ENCODE assay signal across 1 cellular context in the genomic region with DNA sequence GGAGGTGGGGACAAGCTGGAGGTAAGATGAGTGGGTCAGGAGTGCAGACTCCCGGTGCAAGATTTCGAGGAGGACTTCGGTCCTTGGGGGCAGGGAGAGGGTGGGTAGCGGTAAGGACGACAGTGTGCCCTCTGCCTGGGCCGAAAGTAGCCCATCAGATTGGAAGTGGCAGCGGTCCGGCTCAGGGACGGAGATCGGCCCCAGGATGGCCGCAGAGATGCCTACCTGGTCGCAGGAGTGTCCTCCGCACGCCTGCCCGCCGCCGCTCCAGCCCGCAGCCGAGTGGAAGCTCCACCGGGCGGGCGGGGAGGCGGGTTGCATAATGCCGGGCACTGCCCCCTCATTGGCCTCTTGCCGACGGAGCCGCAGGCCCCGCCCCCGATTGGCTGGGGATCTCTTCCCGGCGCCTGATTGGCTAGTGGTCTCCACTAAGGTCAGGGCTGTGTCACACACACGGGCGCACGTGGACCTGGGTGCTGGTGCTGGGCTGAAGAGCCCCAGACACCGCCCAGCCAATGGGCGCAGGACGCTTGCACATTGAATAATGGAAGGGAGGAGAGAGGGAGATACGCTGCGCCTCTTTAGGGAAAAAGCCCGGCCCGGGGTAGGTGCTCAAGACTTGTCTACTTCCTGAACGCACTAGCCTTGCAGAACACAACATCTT.
TF ChIP-seq lines count a peak whose summit lies in the region.

A gene with protein sequence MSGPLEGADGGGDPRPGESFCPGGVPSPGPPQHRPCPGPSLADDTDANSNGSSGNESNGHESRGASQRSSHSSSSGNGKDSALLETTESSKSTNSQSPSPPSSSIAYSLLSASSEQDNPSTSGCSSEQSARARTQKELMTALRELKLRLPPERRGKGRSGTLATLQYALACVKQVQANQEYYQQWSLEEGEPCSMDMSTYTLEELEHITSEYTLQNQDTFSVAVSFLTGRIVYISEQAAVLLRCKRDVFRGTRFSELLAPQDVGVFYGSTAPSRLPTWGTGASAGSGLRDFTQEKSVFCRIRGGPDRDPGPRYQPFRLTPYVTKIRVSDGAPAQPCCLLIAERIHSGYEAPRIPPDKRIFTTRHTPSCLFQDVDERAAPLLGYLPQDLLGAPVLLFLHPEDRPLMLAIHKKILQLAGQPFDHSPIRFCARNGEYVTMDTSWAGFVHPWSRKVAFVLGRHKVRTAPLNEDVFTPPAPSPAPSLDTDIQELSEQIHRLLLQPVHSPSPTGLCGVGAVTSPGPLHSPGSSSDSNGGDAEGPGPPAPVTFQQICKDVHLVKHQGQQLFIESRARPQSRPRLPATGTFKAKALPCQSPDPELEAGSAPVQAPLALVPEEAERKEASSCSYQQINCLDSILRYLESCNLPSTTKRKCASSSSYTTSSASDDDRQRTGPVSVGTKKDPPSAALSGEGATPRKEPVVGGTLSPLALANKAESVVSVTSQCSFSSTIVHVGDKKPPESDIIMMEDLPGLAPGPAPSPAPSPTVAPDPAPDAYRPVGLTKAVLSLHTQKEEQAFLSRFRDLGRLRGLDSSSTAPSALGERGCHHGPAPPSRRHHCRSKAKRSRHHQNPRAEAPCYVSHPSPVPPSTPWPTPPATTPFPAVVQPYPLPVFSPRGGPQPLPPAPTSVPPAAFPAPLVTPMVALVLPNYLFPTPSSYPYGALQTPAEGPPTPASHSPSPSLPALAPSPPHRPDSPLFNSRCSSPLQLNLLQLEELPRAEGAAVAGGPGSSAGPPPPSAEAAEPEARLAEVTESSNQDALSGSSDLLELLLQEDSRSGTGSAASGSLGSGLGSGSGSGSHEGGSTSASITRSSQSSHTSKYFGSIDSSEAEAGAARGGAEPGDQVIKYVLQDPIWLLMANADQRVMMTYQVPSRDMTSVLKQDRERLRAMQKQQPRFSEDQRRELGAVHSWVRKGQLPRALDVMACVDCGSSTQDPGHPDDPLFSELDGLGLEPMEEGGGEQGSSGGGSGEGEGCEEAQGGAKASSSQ (N-terminal part only) (minus strand): TSS at position 293 of the 664 bp plus-strand sequence. CDS start 1,698 bp downstream, outside the sequence.

TF ChIP-seq in HepG2, 621 proteins besides CTCF, POLR2A, EP300 and RAD21 (continued from another document and continues in another):
- TF ChIP-seq, protein P1, sequence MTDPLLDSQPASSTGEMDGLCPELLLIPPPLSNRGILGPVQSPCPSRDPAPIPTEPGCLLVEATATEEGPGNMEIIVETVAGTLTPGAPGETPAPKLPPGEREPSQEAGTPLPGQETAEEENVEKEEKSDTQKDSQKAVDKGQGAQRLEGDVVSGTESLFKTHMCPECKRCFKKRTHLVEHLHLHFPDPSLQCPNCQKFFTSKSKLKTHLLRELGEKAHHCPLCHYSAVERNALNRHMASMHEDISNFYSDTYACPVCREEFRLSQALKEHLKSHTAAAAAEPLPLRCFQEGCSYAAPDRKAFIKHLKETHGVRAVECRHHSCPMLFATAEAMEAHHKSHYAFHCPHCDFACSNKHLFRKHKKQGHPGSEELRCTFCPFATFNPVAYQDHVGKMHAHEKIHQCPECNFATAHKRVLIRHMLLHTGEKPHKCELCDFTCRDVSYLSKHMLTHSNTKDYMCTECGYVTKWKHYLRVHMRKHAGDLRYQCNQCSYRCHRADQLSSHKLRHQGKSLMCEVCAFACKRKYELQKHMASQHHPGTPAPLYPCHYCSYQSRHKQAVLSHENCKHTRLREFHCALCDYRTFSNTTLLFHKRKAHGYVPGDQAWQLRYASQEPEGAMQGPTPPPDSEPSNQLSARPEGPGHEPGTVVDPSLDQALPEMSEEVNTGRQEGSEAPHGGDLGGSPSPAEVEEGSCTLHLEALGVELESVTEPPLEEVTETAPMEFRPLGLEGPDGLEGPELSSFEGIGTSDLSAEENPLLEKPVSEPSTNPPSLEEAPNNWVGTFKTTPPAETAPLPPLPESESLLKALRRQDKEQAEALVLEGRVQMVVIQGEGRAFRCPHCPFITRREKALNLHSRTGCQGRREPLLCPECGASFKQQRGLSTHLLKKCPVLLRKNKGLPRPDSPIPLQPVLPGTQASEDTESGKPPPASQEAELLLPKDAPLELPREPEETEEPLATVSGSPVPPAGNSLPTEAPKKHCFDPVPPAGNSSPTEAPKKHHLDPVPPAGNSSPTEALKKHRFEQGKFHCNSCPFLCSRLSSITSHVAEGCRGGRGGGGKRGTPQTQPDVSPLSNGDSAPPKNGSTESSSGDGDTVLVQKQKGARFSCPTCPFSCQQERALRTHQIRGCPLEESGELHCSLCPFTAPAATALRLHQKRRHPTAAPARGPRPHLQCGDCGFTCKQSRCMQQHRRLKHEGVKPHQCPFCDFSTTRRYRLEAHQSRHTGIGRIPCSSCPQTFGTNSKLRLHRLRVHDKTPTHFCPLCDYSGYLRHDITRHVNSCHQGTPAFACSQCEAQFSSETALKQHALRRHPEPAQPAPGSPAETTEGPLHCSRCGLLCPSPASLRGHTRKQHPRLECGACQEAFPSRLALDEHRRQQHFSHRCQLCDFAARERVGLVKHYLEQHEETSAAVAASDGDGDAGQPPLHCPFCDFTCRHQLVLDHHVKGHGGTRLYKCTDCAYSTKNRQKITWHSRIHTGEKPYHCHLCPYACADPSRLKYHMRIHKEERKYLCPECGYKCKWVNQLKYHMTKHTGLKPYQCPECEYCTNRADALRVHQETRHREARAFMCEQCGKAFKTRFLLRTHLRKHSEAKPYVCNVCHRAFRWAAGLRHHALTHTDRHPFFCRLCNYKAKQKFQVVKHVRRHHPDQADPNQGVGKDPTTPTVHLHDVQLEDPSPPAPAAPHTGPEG (CRISPR knock-in tag; IDR thresholded peaks at IDR 0.05), result no peak
- TF ChIP-seq, protein P2, sequence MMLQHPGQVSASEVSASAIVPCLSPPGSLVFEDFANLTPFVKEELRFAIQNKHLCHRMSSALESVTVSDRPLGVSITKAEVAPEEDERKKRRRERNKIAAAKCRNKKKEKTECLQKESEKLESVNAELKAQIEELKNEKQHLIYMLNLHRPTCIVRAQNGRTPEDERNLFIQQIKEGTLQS (CRISPR knock-in tag; IDR thresholded peaks at IDR 0.05), result no peak
- TF ChIP-seq NFE2L2 (IDR thresholded peaks at IDR 0.05; ENCODE audit: low read length) (no peak), ZNF34 (CRISPR knock-in tag; IDR thresholded peaks at IDR 0.05; ENCODE audit: borderline replicate concordance) (no peak), TAF15 (IDR thresholded peaks at IDR 0.05; ENCODE audit: low read depth, low read length, poor library complexity, severe bottlenecking) (no peak), ZNF567 (CRISPR knock-in tag; IDR thresholded peaks at IDR 0.05; ENCODE audit: borderline replicate concordance) (no peak), BRD4 (CRISPR knock-in tag; IDR thresholded peaks at IDR 0.05) (no peak), ZSCAN22 (CRISPR knock-in tag; IDR thresholded peaks at IDR 0.05) (no peak), MED1 (CRISPR knock-in tag; IDR thresholded peaks at IDR 0.05) (peak; percentile 29; the same call in 1 of the 2 replicates), ELF1 (CRISPR knock-in tag; IDR thresholded peaks at IDR 0.05) (peak; percentile 18; the same call in 1 of the 2 replicates), MYNN (CRISPR knock-in tag; IDR thresholded peaks at IDR 0.05; ENCODE audit: low read depth) (no peak), ZNF468 (CRISPR knock-in tag; IDR thresholded peaks at IDR 0.05) (no peak), STAG1 (CRISPR knock-in tag; IDR thresholded peaks at IDR 0.05) (no peak), NR2F2 (IDR thresholded peaks at IDR 0.05; ENCODE audit: borderline replicate concordance, low read depth) (0 out of 2 replicates have a peak, but pooled peaks have one; percentile 49), ZNF720 (CRISPR knock-in tag; IDR thresholded peaks at IDR 0.05) (no peak), NR3C1 (CRISPR knock-in tag; IDR thresholded peaks at IDR 0.05) (no peak), RELA (CRISPR knock-in tag; IDR thresholded peaks at IDR 0.05) (no peak), ZNF724P (CRISPR knock-in tag; IDR thresholded peaks at IDR 0.05; ENCODE audit: borderline replicate concordance) (no peak), RFX3 (CRISPR knock-in tag; IDR thresholded peaks at IDR 0.05) (no peak), ZBTB3 (CRISPR knock-in tag; IDR thresholded peaks at IDR 0.05; ENCODE audit: borderline replicate concordance, low read depth) (no peak)
- TF ChIP-seq, protein P3, sequence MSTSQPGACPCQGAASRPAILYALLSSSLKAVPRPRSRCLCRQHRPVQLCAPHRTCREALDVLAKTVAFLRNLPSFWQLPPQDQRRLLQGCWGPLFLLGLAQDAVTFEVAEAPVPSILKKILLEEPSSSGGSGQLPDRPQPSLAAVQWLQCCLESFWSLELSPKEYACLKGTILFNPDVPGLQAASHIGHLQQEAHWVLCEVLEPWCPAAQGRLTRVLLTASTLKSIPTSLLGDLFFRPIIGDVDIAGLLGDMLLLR (CRISPR knock-in tag; IDR thresholded peaks at IDR 0.05), result no peak
- TF ChIP-seq, protein P4, sequence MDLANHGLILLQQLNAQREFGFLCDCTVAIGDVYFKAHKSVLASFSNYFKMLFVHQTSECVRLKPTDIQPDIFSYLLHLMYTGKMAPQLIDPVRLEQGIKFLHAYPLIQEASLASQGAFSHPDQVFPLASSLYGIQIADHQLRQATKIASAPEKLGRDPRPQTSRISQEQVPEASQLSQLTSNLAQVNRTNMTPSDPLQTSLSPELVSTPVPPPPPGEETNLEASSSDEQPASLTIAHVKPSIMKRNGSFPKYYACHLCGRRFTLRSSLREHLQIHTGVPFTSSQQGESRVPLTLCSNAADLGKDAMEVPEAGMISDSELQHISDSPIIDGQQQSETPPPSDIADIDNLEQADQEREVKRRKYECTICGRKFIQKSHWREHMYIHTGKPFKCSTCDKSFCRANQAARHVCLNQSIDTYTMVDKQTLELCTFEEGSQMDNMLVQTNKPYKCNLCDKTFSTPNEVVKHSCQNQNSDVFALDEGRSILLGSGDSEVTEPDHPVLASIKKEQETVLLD (CRISPR knock-in tag; IDR thresholded peaks at IDR 0.05; ENCODE audit: low read depth), result no peak
- TF ChIP-seq, protein P5, sequence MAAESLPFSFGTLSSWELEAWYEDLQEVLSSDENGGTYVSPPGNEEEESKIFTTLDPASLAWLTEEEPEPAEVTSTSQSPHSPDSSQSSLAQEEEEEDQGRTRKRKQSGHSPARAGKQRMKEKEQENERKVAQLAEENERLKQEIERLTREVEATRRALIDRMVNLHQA (CRISPR knock-in tag; IDR thresholded peaks at IDR 0.05), result no peak
- TF ChIP-seq, protein P6, sequence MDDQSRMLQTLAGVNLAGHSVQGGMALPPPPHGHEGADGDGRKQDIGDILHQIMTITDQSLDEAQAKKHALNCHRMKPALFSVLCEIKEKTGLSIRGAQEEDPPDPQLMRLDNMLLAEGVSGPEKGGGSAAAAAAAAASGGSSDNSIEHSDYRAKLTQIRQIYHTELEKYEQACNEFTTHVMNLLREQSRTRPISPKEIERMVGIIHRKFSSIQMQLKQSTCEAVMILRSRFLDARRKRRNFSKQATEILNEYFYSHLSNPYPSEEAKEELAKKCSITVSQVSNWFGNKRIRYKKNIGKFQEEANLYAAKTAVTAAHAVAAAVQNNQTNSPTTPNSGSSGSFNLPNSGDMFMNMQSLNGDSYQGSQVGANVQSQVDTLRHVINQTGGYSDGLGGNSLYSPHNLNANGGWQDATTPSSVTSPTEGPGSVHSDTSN (CRISPR knock-in tag; IDR thresholded peaks at IDR 0.05; ENCODE audit: borderline replicate concordance), result no peak
- TF ChIP-seq, protein P7, sequence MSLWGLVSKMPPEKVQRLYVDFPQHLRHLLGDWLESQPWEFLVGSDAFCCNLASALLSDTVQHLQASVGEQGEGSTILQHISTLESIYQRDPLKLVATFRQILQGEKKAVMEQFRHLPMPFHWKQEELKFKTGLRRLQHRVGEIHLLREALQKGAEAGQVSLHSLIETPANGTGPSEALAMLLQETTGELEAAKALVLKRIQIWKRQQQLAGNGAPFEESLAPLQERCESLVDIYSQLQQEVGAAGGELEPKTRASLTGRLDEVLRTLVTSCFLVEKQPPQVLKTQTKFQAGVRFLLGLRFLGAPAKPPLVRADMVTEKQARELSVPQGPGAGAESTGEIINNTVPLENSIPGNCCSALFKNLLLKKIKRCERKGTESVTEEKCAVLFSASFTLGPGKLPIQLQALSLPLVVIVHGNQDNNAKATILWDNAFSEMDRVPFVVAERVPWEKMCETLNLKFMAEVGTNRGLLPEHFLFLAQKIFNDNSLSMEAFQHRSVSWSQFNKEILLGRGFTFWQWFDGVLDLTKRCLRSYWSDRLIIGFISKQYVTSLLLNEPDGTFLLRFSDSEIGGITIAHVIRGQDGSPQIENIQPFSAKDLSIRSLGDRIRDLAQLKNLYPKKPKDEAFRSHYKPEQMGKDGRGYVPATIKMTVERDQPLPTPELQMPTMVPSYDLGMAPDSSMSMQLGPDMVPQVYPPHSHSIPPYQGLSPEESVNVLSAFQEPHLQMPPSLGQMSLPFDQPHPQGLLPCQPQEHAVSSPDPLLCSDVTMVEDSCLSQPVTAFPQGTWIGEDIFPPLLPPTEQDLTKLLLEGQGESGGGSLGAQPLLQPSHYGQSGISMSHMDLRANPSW (CRISPR knock-in tag; IDR thresholded peaks at IDR 0.05; ENCODE audit: borderline replicate concordance), result no peak
- TF ChIP-seq, protein P8, sequence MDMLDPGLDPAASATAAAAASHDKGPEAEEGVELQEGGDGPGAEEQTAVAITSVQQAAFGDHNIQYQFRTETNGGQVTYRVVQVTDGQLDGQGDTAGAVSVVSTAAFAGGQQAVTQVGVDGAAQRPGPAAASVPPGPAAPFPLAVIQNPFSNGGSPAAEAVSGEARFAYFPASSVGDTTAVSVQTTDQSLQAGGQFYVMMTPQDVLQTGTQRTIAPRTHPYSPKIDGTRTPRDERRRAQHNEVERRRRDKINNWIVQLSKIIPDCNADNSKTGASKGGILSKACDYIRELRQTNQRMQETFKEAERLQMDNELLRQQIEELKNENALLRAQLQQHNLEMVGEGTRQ (IDR thresholded peaks at IDR 0.05; ENCODE audit: low read depth, low read length), result no peak
- TF ChIP-seq, protein P8 (CRISPR knock-in tag; IDR thresholded peaks at IDR 0.05; ENCODE audit: borderline replicate concordance), result no peak
- TF ChIP-seq, protein P9, sequence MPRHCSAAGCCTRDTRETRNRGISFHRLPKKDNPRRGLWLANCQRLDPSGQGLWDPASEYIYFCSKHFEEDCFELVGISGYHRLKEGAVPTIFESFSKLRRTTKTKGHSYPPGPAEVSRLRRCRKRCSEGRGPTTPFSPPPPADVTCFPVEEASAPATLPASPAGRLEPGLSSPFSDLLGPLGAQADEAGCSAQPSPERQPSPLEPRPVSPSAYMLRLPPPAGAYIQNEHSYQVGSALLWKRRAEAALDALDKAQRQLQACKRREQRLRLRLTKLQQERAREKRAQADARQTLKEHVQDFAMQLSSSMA (CRISPR knock-in tag; IDR thresholded peaks at IDR 0.05), result no peak
- TF ChIP-seq, protein P10, sequence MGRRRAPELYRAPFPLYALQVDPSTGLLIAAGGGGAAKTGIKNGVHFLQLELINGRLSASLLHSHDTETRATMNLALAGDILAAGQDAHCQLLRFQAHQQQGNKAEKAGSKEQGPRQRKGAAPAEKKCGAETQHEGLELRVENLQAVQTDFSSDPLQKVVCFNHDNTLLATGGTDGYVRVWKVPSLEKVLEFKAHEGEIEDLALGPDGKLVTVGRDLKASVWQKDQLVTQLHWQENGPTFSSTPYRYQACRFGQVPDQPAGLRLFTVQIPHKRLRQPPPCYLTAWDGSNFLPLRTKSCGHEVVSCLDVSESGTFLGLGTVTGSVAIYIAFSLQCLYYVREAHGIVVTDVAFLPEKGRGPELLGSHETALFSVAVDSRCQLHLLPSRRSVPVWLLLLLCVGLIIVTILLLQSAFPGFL (CRISPR knock-in tag; IDR thresholded peaks at IDR 0.05), result no peak
